ENCODE assay signal across 8 cellular contexts in genomic region chr1:6259491-6260362, GRCh38. TPM values are rescaled to one million over a fixed set of nuclear protein-coding genes. Genes with fewer than 3 reads are reported as not detected.
DNase-seq lines count a peak whose midpoint lies in the region; ATAC-seq and TF ChIP-seq lines count a peak whose summit lies in the region.

No MANE protein-coding gene starts in this region.

- peak overlapping the region; percentile 58 to 61 for H3K4me3 Mint-ChIP-seq in effector memory CD8-positive, alpha-beta T cell
- peak overlapping the region; percentile 57 for H3K4me3 Mint-ChIP-seq in mesothelial cell of epicardium

- no peaks in the 10 kb centered on the region for H3K9me3 Mint-ChIP-seq in effector memory CD8-positive, alpha-beta T cell
- no peaks in the 10 kb centered on the region for H3K9me3 Mint-ChIP-seq in mesothelial cell of epicardium

- peaks cover 0 to 20% of the 10 kb centered on the region in 2 donors for H3K27me3 Mint-ChIP-seq in effector memory CD8-positive, alpha-beta T cell
- peaks cover 41% of the 10 kb centered on the region for H3K27me3 Mint-ChIP-seq in mesothelial cell of epicardium (ENCODE audit: low read depth)

- peak overlapping the region; percentile 58 for H3K4me3 ChIP-seq in HFF-Myc (replicated peaks; ENCODE audit: low read depth, low read length)

- peak; percentile 81 for DNase-seq in D341Med (ENCODE audit: low spot score)
- DNase-seq in HFF-Myc (ENCODE audit: extremely low read depth, low read depth), result no peak
- peak; percentile 86 for DNase-seq in NCI-H82 (lab: John Stamatoyannopoulos, UW)
- peak; percentile 90 for DNase-seq in activated CD8-positive, alpha-beta memory T cell treated with anti-CD3 and anti-CD28 coated beads for 24 hours
- peak; percentile 68 to 78 (median 76) for DNase-seq in effector memory CD8-positive, alpha-beta T cell
- DNase-seq in mesothelial cell of epicardium (ENCODE audit: low spot score in 2 of 2, unreplicated experiment in 2 of 2), result peak; percentile 61 to 81
- peak; percentile 46 to 60 for DNase-seq in stimulated activated CD8-positive, alpha-beta memory T cell treated with anti-CD3 and anti-CD28 coated beads, Interleukin-4, amount 100 ng/mL, for 1 hour (ENCODE audit: low read depth in 2 of 2, low spot score in 1 of 2)
- DNase-seq in putamen (ENCODE audit: low spot score), result no peak

- H3K27ac Mint-ChIP-seq in effector memory CD8-positive, alpha-beta T cell, result no peak overlapping the region
- H3K27ac Mint-ChIP-seq in mesothelial cell of epicardium, result no peak overlapping the region

- peaks cover 10% of the 10 kb centered on the region for H3K36me3 Mint-ChIP-seq in effector memory CD8-positive, alpha-beta T cell (ENCODE audit: insufficient read depth)
- H3K36me3 Mint-ChIP-seq in mesothelial cell of epicardium, result no peaks in the 10 kb centered on the region

- H3K4me1 Mint-ChIP-seq in effector memory CD8-positive, alpha-beta T cell (ENCODE audit: low read depth in 2 of 2), result peaks cover 0 to 5% of the 10 kb centered on the region in 2 donors
- peaks cover 4% of the 10 kb centered on the region for H3K4me1 Mint-ChIP-seq in mesothelial cell of epicardium

- peak; percentile 85 for ATAC-seq in effector memory CD8-positive, alpha-beta T cell (replicated peaks)

- no peak for TF ChIP-seq CTCF in HFF-Myc (IDR thresholded peaks at IDR 0.05; ENCODE audit: low read depth, low read length, missing control alignments)
- TF ChIP-seq CTCF in mesothelial cell of epicardium (IDR thresholded peaks at IDR 0.05; ENCODE audit: unreplicated experiment), result no peak

RNA-seq across cellular contexts. Expression of gene GPR153, which starts 1.2 kb away (rescaled TPM):
- 24.6 to 27.5 TPM (median 25.0 TPM) in 3 replicates for total RNA-seq in mesothelial cell of epicardium

RNA-seq across cellular contexts. Expression of gene HES3, which starts 15.7 kb away (rescaled TPM):
- total RNA-seq in mesothelial cell of epicardium, result not detected in 3 replicates

RNA-seq across cellular contexts. Expression of gene ICMT, which starts 24.0 kb away (rescaled TPM):
- total RNA-seq in mesothelial cell of epicardium, result 35.1 to 39.8 TPM (median 39.3 TPM) in 3 replicates

RNA-seq across cellular contexts. Expression of gene RNF207, which starts 53.8 kb away (rescaled TPM):
- 467 to 481 TPM (median 477 TPM) in 3 replicates for total RNA-seq in mesothelial cell of epicardium

Comparison
In these comparisons a context has a peak if more than half of its experiments do, and no peak if none do; other contexts are left out.
1. DNase-seq: peak in D341Med (single experiment), NCI-H82 (single experiment), activated CD8-positive, alpha-beta memory T cell treated with anti-CD3 and anti-CD28 coated beads for 24 hours (single experiment), effector memory CD8-positive, alpha-beta T cell (3 of 3), mesothelial cell of epicardium (2 of 2) and stimulated activated CD8-positive, alpha-beta memory T cell treated with anti-CD3 and anti-CD28 coated beads, Interleukin-4, amount 100 ng/mL, for 1 hour (2 of 2); none in HFF-Myc (single experiment) and putamen (single experiment).